7 cellular contexts compared by ENCODE assay signal in the genomic region with DNA sequence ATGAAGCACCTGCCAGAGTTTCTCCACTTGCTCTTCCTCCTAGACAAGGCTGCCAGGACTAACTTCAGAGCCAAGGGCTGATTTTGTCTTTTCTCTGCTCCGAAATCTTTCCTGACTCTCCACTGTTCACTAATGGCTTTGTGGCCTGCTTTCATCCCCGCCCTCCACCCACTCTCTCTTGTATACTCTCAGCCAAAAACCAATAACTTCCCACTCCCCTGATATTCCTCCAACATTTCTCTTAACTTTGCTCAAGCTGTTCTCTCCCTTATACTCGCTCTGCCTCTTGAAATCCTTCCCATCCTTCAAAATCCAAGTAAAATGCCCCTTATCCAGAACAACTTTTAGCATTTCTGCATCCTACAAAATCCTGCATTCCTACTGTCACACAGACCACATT.
"Had no signal": no experiment of that assay in that cellular context is flagged by ENCODE, and none has a peak within 500 bp of the region (broad histone marks: within the 10 kb centered on the region; RNA-seq: fewer than 3 reads in every experiment).

No MANE protein-coding gene starts in this region.

- FAIRE-seq: G401.6, GM12878, GM12891, GM18507, GM19239 had no signal

- H3K4me3 ChIP-seq: GM12878 had no signal

- DNase-seq: GDM1, GF-D8 had no signal
